1 cellular context compared by ENCODE assay signal in the genomic region with DNA sequence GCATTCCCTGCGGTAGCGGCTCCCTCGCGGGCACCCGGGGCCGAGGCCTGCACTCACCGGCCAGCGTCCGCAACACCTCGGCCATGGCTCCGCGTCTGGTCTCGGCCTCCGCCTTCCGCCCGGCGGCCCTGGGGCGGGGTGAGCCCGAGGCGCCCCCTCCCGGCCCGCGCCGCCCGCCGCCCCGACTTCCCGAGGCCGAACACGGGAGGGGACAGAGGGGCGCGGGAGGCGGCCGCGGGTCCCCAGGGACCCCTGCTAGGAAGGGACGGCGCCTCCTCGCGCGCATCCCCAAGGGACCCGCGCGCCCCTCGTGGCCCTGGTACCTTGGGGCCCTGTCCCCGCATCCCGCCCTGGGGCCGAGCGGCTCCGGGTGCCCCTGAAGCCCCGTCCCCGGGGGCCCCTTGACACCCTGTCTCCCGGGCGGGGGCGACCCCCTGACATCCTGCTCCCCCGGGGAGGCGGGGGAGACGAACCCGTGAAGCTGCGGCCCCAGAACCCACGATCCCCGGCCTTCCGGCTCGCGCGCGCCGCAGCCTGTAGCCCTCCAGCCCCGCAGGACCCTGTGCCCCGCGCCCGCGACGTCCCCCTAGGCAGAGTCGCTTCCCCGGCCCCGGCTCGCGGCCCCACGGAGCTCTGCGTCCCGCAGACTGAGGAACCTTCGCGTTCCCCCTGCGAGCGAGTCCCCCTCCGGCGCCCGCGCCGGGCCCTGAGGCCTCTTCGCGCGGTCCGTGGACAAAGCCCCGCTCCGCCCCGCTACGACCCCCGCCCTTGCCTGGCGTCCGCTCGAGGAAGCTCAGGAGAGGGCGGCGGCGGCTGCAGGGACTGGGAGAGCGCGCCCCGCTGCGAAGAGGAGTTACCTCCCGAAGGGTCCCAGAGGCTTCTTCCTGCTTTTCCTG.
TF ChIP-seq lines count a peak whose summit lies in the region.

A gene (minus strand): TSS at position 97 of the 896 bp plus-strand sequence.

TF ChIP-seq in K562, 482 proteins besides CTCF, POLR2A, EP300 and RAD21 (continued from another document and continues in another):
- TF ChIP-seq RHOXF2B (CRISPR knock-in tag; conservative IDR thresholded peaks at IDR 0.05): no peak
- no peak for TF ChIP-seq ASH1L (IDR thresholded peaks at IDR 0.05; ENCODE audit: borderline replicate concordance, low read depth, partially characterized antibody)
- no peak for TF ChIP-seq KDM4B (IDR thresholded peaks at IDR 0.05; ENCODE audit: borderline replicate concordance in 2 of 2, low read depth in 1 of 2)
- TF ChIP-seq, protein P1, sequence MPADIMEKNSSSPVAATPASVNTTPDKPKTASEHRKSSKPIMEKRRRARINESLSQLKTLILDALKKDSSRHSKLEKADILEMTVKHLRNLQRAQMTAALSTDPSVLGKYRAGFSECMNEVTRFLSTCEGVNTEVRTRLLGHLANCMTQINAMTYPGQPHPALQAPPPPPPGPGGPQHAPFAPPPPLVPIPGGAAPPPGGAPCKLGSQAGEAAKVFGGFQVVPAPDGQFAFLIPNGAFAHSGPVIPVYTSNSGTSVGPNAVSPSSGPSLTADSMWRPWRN (IDR thresholded peaks at IDR 0.05; ENCODE audit: low read depth): no peak
- TF ChIP-seq ZBED1 (IDR thresholded peaks at IDR 0.05): no peak
- TF ChIP-seq ZNF184 (CRISPR knock-in tag; IDR thresholded peaks at IDR 0.05): no peak
- no peak for TF ChIP-seq ZNF133 (CRISPR knock-in tag; IDR thresholded peaks at IDR 0.05)
- TF ChIP-seq, protein P2, sequence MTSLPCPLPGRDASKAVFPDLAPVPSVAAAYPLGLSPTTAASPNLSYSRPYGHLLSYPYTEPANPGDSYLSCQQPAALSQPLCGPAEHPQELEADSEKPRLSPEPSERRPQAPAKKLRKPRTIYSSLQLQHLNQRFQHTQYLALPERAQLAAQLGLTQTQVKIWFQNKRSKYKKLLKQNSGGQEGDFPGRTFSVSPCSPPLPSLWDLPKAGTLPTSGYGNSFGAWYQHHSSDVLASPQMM (CRISPR knock-in tag; IDR thresholded peaks at IDR 0.05): no peak
- no peak for TF ChIP-seq ARID1B (IDR thresholded peaks at IDR 0.05)
- TF ChIP-seq L3MBTL2 (IDR thresholded peaks at IDR 0.05): peak; percentile 67; the same call in 1 of the 2 replicates
- TF ChIP-seq ZNF589 (CRISPR knock-in tag; IDR thresholded peaks at IDR 0.05; ENCODE audit: low read depth): no peak
- TF ChIP-seq TCFL5 (CRISPR knock-in tag; conservative IDR thresholded peaks at IDR 0.05): no peak
- TF ChIP-seq, protein P3, sequence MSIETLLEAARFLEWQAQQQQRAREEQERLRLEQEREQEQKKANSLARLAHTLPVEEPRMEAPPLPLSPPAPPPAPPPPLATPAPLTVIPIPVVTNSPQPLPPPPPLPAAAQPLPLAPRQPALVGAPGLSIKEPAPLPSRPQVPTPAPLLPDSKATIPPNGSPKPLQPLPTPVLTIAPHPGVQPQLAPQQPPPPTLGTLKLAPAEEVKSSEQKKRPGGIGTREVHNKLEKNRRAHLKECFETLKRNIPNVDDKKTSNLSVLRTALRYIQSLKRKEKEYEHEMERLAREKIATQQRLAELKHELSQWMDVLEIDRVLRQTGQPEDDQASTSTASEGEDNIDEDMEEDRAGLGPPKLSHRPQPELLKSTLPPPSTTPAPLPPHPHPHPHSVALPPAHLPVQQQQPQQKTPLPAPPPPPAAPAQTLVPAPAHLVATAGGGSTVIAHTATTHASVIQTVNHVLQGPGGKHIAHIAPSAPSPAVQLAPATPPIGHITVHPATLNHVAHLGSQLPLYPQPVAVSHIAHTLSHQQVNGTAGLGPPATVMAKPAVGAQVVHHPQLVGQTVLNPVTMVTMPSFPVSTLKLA (conservative IDR thresholded peaks at IDR 0.05): no peak
- TF ChIP-seq PRPF4 (IDR thresholded peaks at IDR 0.05; ENCODE audit: insufficient read depth, low read depth, low read length, poor library complexity, severe bottlenecking): no peak
- peak; percentile 39 for TF ChIP-seq KDM5B (IDR thresholded peaks at IDR 0.05; ENCODE audit: insufficient replicate concordance, low read depth, low read length)
- no peak for TF ChIP-seq ZNF3 (CRISPR knock-in tag; IDR thresholded peaks at IDR 0.05)
- 0 out of 2 replicates have a peak, but pooled peaks have one; percentile 38 for TF ChIP-seq ZNF263 (CRISPR knock-in tag; IDR thresholded peaks at IDR 0.05; ENCODE audit: borderline replicate concordance)
- TF ChIP-seq, protein P4, sequence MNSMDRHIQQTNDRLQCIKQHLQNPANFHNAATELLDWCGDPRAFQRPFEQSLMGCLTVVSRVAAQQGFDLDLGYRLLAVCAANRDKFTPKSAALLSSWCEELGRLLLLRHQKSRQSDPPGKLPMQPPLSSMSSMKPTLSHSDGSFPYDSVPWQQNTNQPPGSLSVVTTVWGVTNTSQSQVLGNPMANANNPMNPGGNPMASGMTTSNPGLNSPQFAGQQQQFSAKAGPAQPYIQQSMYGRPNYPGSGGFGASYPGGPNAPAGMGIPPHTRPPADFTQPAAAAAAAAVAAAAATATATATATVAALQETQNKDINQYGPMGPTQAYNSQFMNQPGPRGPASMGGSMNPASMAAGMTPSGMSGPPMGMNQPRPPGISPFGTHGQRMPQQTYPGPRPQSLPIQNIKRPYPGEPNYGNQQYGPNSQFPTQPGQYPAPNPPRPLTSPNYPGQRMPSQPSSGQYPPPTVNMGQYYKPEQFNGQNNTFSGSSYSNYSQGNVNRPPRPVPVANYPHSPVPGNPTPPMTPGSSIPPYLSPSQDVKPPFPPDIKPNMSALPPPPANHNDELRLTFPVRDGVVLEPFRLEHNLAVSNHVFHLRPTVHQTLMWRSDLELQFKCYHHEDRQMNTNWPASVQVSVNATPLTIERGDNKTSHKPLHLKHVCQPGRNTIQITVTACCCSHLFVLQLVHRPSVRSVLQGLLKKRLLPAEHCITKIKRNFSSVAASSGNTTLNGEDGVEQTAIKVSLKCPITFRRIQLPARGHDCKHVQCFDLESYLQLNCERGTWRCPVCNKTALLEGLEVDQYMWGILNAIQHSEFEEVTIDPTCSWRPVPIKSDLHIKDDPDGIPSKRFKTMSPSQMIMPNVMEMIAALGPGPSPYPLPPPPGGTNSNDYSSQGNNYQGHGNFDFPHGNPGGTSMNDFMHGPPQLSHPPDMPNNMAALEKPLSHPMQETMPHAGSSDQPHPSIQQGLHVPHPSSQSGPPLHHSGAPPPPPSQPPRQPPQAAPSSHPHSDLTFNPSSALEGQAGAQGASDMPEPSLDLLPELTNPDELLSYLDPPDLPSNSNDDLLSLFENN (IDR thresholded peaks at IDR 0.05; ENCODE audit: low read depth in 2 of 2, low read length in 2 of 2): no peak
- TF ChIP-seq, protein P5, sequence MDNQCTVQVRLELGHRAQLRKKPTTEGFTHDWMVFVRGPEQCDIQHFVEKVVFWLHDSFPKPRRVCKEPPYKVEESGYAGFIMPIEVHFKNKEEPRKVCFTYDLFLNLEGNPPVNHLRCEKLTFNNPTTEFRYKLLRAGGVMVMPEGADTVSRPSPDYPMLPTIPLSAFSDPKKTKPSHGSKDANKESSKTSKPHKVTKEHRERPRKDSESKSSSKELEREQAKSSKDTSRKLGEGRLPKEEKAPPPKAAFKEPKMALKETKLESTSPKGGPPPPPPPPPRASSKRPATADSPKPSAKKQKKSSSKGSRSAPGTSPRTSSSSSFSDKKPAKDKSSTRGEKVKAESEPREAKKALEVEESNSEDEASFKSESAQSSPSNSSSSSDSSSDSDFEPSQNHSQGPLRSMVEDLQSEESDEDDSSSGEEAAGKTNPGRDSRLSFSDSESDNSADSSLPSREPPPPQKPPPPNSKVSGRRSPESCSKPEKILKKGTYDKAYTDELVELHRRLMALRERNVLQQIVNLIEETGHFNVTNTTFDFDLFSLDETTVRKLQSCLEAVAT (IDR thresholded peaks at IDR 0.05): no peak
- TF ChIP-seq ZNF699 (CRISPR knock-in tag; IDR thresholded peaks at IDR 0.05; ENCODE audit: insufficient replicate concordance): no peak
- peak; percentile 45 for TF ChIP-seq U2AF1 (optimal IDR thresholded peaks at IDR 0.05; ENCODE audit: low read depth, low read length)
- TF ChIP-seq ZKSCAN1 (IDR thresholded peaks at IDR 0.05; ENCODE audit: low read depth, low read length): no peak
- no peak for TF ChIP-seq BRCA1 (IDR thresholded peaks at IDR 0.05)
- TF ChIP-seq BRCA1 (CRISPR knock-in tag; IDR thresholded peaks at IDR 0.05): no peak
- TF ChIP-seq NRF1 (conservative IDR thresholded peaks at IDR 0.05 in 1 of 2, IDR thresholded peaks at IDR 0.05 in 1 of 2): peak in 1 of 2 experiments; percentile 9; a peak in 1 of 4 replicates
- TF ChIP-seq, protein P6, sequence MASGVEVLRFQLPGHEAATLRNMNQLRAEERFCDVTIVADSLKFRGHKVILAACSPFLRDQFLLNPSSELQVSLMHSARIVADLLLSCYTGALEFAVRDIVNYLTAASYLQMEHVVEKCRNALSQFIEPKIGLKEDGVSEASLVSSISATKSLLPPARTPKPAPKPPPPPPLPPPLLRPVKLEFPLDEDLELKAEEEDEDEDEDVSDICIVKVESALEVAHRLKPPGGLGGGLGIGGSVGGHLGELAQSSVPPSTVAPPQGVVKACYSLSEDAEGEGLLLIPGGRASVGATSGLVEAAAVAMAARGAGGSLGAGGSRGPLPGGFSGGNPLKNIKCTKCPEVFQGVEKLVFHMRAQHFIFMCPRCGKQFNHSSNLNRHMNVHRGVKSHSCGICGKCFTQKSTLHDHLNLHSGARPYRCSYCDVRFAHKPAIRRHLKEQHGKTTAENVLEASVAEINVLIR (CRISPR knock-in tag; IDR thresholded peaks at IDR 0.05): no peak
- TF ChIP-seq SRSF7 (optimal IDR thresholded peaks at IDR 0.05; ENCODE audit: low read depth, low read length): no peak
- peak; percentile 62; the same call in 1 of the 2 replicates for TF ChIP-seq ZBTB1 (CRISPR knock-in tag; IDR thresholded peaks at IDR 0.05; ENCODE audit: borderline replicate concordance, low read depth)
- TF ChIP-seq MYC (IDR thresholded peaks at IDR 0.05; ENCODE audit: low read depth, low read length): peak; percentile 31; the same call in 1 of the 2 replicates
- TF ChIP-seq MYC (CRISPR knock-in tag; IDR thresholded peaks at IDR 0.05; ENCODE audit: borderline replicate concordance, low read depth): no peak
- TF ChIP-seq NONO (IDR thresholded peaks at IDR 0.05; ENCODE audit: low read depth in 2 of 2, low read length in 1 of 2): peak; percentile 15 to 79
- no peak for TF ChIP-seq ZNF121 (CRISPR knock-in tag; conservative IDR thresholded peaks at IDR 0.05)
- peak; percentile 90 for TF ChIP-seq GATAD2B (IDR thresholded peaks at IDR 0.05; ENCODE audit: borderline replicate concordance)
- TF ChIP-seq, protein P7, sequence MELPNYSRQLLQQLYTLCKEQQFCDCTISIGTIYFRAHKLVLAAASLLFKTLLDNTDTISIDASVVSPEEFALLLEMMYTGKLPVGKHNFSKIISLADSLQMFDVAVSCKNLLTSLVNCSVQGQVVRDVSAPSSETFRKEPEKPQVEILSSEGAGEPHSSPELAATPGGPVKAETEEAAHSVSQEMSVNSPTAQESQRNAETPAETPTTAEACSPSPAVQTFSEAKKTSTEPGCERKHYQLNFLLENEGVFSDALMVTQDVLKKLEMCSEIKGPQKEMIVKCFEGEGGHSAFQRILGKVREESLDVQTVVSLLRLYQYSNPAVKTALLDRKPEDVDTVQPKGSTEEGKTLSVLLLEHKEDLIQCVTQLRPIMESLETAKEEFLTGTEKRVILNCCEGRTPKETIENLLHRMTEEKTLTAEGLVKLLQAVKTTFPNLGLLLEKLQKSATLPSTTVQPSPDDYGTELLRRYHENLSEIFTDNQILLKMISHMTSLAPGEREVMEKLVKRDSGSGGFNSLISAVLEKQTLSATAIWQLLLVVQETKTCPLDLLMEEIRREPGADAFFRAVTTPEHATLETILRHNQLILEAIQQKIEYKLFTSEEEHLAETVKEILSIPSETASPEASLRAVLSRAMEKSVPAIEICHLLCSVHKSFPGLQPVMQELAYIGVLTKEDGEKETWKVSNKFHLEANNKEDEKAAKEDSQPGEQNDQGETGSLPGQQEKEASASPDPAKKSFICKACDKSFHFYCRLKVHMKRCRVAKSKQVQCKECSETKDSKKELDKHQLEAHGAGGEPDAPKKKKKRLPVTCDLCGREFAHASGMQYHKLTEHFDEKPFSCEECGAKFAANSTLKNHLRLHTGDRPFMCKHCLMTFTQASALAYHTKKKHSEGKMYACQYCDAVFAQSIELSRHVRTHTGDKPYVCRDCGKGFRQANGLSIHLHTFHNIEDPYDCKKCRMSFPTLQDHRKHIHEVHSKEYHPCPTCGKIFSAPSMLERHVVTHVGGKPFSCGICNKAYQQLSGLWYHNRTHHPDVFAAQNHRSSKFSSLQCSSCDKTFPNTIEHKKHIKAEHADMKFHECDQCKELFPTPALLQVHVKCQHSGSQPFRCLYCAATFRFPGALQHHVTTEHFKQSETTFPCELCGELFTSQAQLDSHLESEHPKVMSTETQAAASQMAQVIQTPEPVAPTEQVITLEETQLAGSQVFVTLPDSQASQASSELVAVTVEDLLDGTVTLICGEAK (IDR thresholded peaks at IDR 0.05): 0 out of 2 replicates have a peak, but pooled peaks have one; percentile 28
- TF ChIP-seq, protein P7 (CRISPR knock-in tag; IDR thresholded peaks at IDR 0.05): no peak
- TF ChIP-seq ZKSCAN8 (CRISPR knock-in tag; IDR thresholded peaks at IDR 0.05): no peak
- TF ChIP-seq ELF1 (tag; IDR thresholded peaks at IDR 0.05): no peak
- TF ChIP-seq NFIX (CRISPR knock-in tag; IDR thresholded peaks at IDR 0.05; ENCODE audit: low read depth): no peak
- no peak for TF ChIP-seq FOXP1 (CRISPR knock-in tag; IDR thresholded peaks at IDR 0.05)
- no peak for TF ChIP-seq ZFP30 (CRISPR knock-in tag; IDR thresholded peaks at IDR 0.05; ENCODE audit: borderline replicate concordance)
- no peak for TF ChIP-seq ZNF57 (CRISPR knock-in tag; IDR thresholded peaks at IDR 0.05)
- no peak for TF ChIP-seq TAL1 (IDR thresholded peaks at IDR 0.05)
- no peak for TF ChIP-seq XRCC4 (IDR thresholded peaks at IDR 0.05; ENCODE audit: extremely low read depth, insufficient read depth, insufficient read length)
- no peak for TF ChIP-seq ATF7 (IDR thresholded peaks at IDR 0.05)
- no peak for TF ChIP-seq MBD2 (IDR thresholded peaks at IDR 0.05; ENCODE audit: borderline replicate concordance, low read depth)
